ENCODE assay signal across 16 cellular contexts in the genomic region with DNA sequence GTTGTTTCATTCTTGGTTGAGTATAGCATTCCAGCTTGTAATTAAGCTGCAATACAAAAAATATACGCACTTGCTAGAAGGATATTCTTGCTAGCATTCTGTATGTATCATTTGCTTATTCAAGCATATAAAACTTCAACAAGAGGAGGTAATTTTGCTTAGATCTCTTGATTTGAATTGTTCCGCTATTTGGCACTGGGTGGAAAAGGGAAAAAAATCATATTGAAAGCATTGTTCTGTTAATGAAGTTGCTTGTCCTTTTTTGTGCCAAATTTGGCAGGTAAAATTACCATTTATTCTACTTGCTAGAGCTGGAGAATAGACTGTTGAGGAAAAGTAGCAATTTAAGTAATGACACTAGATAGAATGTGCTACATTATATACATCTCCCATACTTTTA.
A peak's percentile ranks its signal among the peaks of the same experiment; 100 is the strongest.
DNase-seq lines count a peak whose midpoint lies in the region; ATAC-seq and TF ChIP-seq lines count a peak whose summit lies in the region.
"Had no signal": no experiment of that assay in that cellular context is flagged by ENCODE, and none has a peak within 500 bp of the region (broad histone marks: within the 10 kb centered on the region; RNA-seq: fewer than 3 reads in every experiment).

No MANE protein-coding gene starts in this region.

- TF ChIP-seq CTCF in Loucy (conservative IDR thresholded peaks at IDR 0.05; ENCODE audit: low read length) (no peak), neural crest cell (conservative IDR thresholded peaks at IDR 0.05) (no peak)

- H3K4me3 ChIP-seq in Loucy (ENCODE audit: low read length, poor library complexity, severe bottlenecking) (no peak overlapping the region), SK-N-MC (no peak overlapping the region)
- H3K4me3 ChIP-seq: A549 had no signal

- ATAC-seq in HG02763 (IDR thresholded peaks at IDR 0.05; ENCODE audit: unreplicated experiment): no peak
- no peak for ATAC-seq in GM19324 (IDR thresholded peaks at IDR 0.05; ENCODE audit: low FRiP score, unreplicated experiment)
- ATAC-seq: A549 had no signal

- DNase-seq in NCI-H1105 treated with DMSO at 0.1 percent for 48 hours (lab: John Stamatoyannopoulos, UW) (peak; percentile 44), NCI-H1105 (lab: John Stamatoyannopoulos, UW) (no peak), SK-N-MC (ENCODE audit: low read depth, low spot score) (no peak), neural crest cell (ENCODE audit: low read depth, low spot score) (no peak)
- DNase-seq in effector CD8-positive, alpha-beta T cell (lab: John Stamatoyannopoulos, UW): no peak
- DNase-seq: AML-193; CD4-positive, alpha-beta T cell; H9; KG1 had no signal

- peaks cover 50% of the 10 kb centered on the region for H3K4me1 Mint-ChIP-seq in neural crest cell
- H3K4me1 Mint-ChIP-seq: IgD-negative memory B cell had no signal

- H3K36me3 ChIP-seq in Loucy (ENCODE audit: insufficient read depth, low read length) (peaks cover 4% of the 10 kb centered on the region; the same call in 1 of the 2 replicates), SK-N-MC (ENCODE audit: insufficient read depth, low read length) (peaks cover 12% of the 10 kb centered on the region)

- H3K36me3 Mint-ChIP-seq in neural crest cell (ENCODE audit: low read depth): peaks cover 18% of the 10 kb centered on the region

- H3K4me3 Mint-ChIP-seq in neural crest cell: no peak overlapping the region
- H3K4me3 Mint-ChIP-seq: CD4-positive, alpha-beta T cell; H9; IgD-negative memory B cell had no signal

- H3K4me2 ChIP-seq in Loucy (ENCODE audit: low read depth, low read length, poor library complexity, severe bottlenecking): peak overlapping the region; percentile 65
- H3K4me2 ChIP-seq: A549 had no signal

- H3K9me3 ChIP-seq in Loucy (ENCODE audit: insufficient read depth, low read depth, low read length): peaks cover 4% of the 10 kb centered on the region; the same call in 1 of the 2 replicates
- H3K9me3 ChIP-seq in SK-N-MC (ENCODE audit: low read depth, low read length): no peaks in the 10 kb centered on the region; the same call in 1 of the 2 replicates
- H3K9me3 ChIP-seq: A549 had no signal

- no peaks in the 10 kb centered on the region for H3K79me2 ChIP-seq in Loucy (ENCODE audit: insufficient read depth, low read length)

- peaks cover 17% of the 10 kb centered on the region for H3K9me3 Mint-ChIP-seq in neural crest cell

- H3K27me3 Mint-ChIP-seq in neural crest cell (ENCODE audit: low read depth): no peaks in the 10 kb centered on the region
- H3K27me3 Mint-ChIP-seq: CD4-positive, alpha-beta T cell; IgD-negative memory B cell had no signal

- peak overlapping the region; percentile 43 for H3K27ac Mint-ChIP-seq in neural crest cell (ENCODE audit: unreplicated experiment)
- H3K27ac Mint-ChIP-seq: CD4-positive, alpha-beta T cell; IgD-negative memory B cell had no signal

- H3K9ac ChIP-seq in Loucy (ENCODE audit: low read depth, low read length, poor library complexity, severe bottlenecking) (no peak overlapping the region), SK-N-MC (ENCODE audit: insufficient read length) (no peak overlapping the region)

- H3K27ac ChIP-seq in SK-N-MC: 0 out of 2 replicates have a peak overlapping the region, but pooled peaks have one; percentile 16
- H3K27ac ChIP-seq: 22Rv1, A549, C4-2B had no signal

- peaks cover 27% of the 10 kb centered on the region for H3K4me1 ChIP-seq in Loucy (ENCODE audit: insufficient read depth, low read length, poor library complexity, severe bottlenecking)

- H3F3A ChIP-seq in Loucy (ENCODE audit: low read depth): no peaks in the 10 kb centered on the region

- no peaks in the 10 kb centered on the region for H3K27me3 ChIP-seq in Loucy (ENCODE audit: insufficient read depth, low read length, poor library complexity, severe bottlenecking)

- no peaks in the 10 kb centered on the region for H3K9me2 ChIP-seq in Loucy (replicated peaks; ENCODE audit: low read depth, low read length)

- no peaks in the 10 kb centered on the region for H4K20me1 ChIP-seq in Loucy (ENCODE audit: insufficient read depth, low read length, poor library complexity, severe bottlenecking)

- H2AFZ ChIP-seq in Loucy (ENCODE audit: low read length): no peak overlapping the region
